Comparison of ENCODE assay signal across 1 cellular context in genomic region chr6:134065706-134066105, GRCh38.
TF ChIP-seq lines count a peak whose summit lies in the region.

No MANE protein-coding gene starts in this region.

TF ChIP-seq in IMR-90, 13 proteins besides CTCF, POLR2A, EP300 and RAD21 (continued from another document):
- no peak for TF ChIP-seq ELK1 (IDR thresholded peaks at IDR 0.05; ENCODE audit: borderline replicate concordance, low read depth, low read length)
- no peak for TF ChIP-seq RCOR1 (IDR thresholded peaks at IDR 0.05; ENCODE audit: insufficient replicate concordance, low read length)
- no peak for TF ChIP-seq NFE2L2 (IDR thresholded peaks at IDR 0.05; ENCODE audit: low read depth, low read length)
- no peak for TF ChIP-seq MAFK (IDR thresholded peaks at IDR 0.05; ENCODE audit: low read depth, low read length)
- no peak for TF ChIP-seq RFX5 (IDR thresholded peaks at IDR 0.05; ENCODE audit: low read depth, low read length)
- no peak for TF ChIP-seq USF2 (IDR thresholded peaks at IDR 0.05; ENCODE audit: low read depth, low read length)
- no peak for TF ChIP-seq MXI1 (IDR thresholded peaks at IDR 0.05; ENCODE audit: borderline replicate concordance, low read depth, low read length)
- no peak for TF ChIP-seq MAZ (IDR thresholded peaks at IDR 0.05; ENCODE audit: borderline replicate concordance, low read depth, low read length)
- TF ChIP-seq CHD1 (IDR thresholded peaks at IDR 0.05; ENCODE audit: low read depth, low read length), result no peak
- no peak for TF ChIP-seq FOS (IDR thresholded peaks at IDR 0.05; ENCODE audit: low read depth, low read length)
- no peak for TF ChIP-seq BHLHE40 (IDR thresholded peaks at IDR 0.05; ENCODE audit: low read depth, low read length)
- TF ChIP-seq CEBPB (IDR thresholded peaks at IDR 0.05; ENCODE audit: low read depth, low read length), result no peak
